In genomic region chr10:25933653-25934608, GRCh38 we compare ENCODE assay signal across 9 cellular contexts. TPM values are rescaled to one million over a fixed set of nuclear protein-coding genes. Genes with fewer than 3 reads are reported as not detected.
DNase-seq lines count a peak whose midpoint lies in the region; ATAC-seq, FAIRE-seq and TF ChIP-seq lines count a peak whose summit lies in the region.
"Had no signal": no experiment of that assay in that cellular context is flagged by ENCODE, and none has a peak within 500 bp of the region (broad histone marks: within the 10 kb centered on the region; RNA-seq: fewer than 3 reads in every experiment).

Gene MYO3A, plus strand, starts transcription at chr10:25934229. Its CDS starts 17,882 bp downstream, at chr10:25952111.

- in situ Hi-C loops in K562 (cut with MboI), result no loop called here

- no peak for TF ChIP-seq POLR2A in K562 (conservative IDR thresholded peaks at IDR 0.05)

- no peak for DNase-seq in activated naive CD4-positive, alpha-beta T cell treated with Interleukin-2 at 50 U/mL for 16 hours
- DNase-seq in K562 (ENCODE audit: extremely low read depth in 1 of 4, low spot score in 3 of 4) (no peak), Ammon's horn (ENCODE audit: low spot score) (no peak), ureter (ENCODE audit: low spot score) (no peak)

- H2AFZ ChIP-seq in K562 (ENCODE audit: low read depth, low read length), result peak within 1 kb of the TSS; percentile 44; the same call in 1 of the 2 replicates

- no peaks in the 10 kb centered on the region for H3K9me1 ChIP-seq in K562 (ENCODE audit: control insufficient read depth, insufficient read depth, low read length)

- WGBS in K562 (ENCODE audit: insufficient coverage, low coverage, missing lambda C conversion rate), result 16% methylated on average over 37 of the region's 73 CpGs
- 2 to 3% methylated on average over 27 to 57 of the region's 73 CpGs for WGBS in mesodermal cell (ENCODE audit: insufficient coverage in 2 of 2), 2 experiments
- whole genome bisulfite sequencing in urinary bladder, result 3% methylated on average over 73 of the region's 73 CpGs

- intact Hi-C loops in K562 (cut with micrococcal nuclease), result no loop called here

- H3K36me3 ChIP-seq in K562 (ENCODE audit: control insufficient read depth, insufficient read depth, low read length), result no peaks in the 10 kb centered on the region
- no peaks in the 10 kb centered on the region for H3K36me3 ChIP-seq in mesodermal cell (ENCODE audit: control insufficient read depth, insufficient read depth, low read length)
- no peaks in the 10 kb centered on the region for H3K36me3 ChIP-seq in urinary bladder (ENCODE audit: insufficient read depth)

- H3K36me3 Mint-ChIP-seq in activated naive CD4-positive, alpha-beta T cell treated with anti-CD3 and anti-CD28 coated beads, Interleukin-2, amount 50 U/mL, for 24 hours, result no peaks in the 10 kb centered on the region

- no peaks in the 10 kb centered on the region for H4K20me1 ChIP-seq in K562 (replicated peaks; ENCODE audit: control insufficient read depth, insufficient read depth, low read length)

- ATAC-seq in K562 (peak; percentile 66), GM21423 (IDR thresholded peaks at IDR 0.05; ENCODE audit: unreplicated experiment) (no peak)

- H3K4me2 ChIP-seq in K562 (ENCODE audit: insufficient read depth, low read length), result peak within 1 kb of the TSS; percentile 61

- CTCF ChIA-PET in K562 (lab: Yijun Ruan, JAX; ENCODE audit: low intra/inter-chr PET ratio), result no interaction called here

- no peak for TF ChIP-seq RAD21 in K562 (CRISPR knock-in tag; conservative IDR thresholded peaks at IDR 0.05 in 1 of 2, IDR thresholded peaks at IDR 0.05 in 1 of 2)

- no peak within 1 kb of the TSS for H3K9ac ChIP-seq in K562 (ENCODE audit: insufficient read depth in 1 of 2, low read depth in 2 of 2, low read length in 2 of 2)

- H3K9me3 ChIP-seq in K562 (replicated peaks; ENCODE audit: control insufficient read depth, insufficient read depth, low read depth, low read length) (no peaks in the 10 kb centered on the region), mesodermal cell (ENCODE audit: control insufficient read depth, low read length) (no peaks in the 10 kb centered on the region)

- H3K27ac ChIP-seq in K562 (ENCODE audit: extremely low read depth, low read depth, low read length) (no peak within 1 kb of the TSS; the same call in 2 of the 3 replicates), mesodermal cell (ENCODE audit: low read depth, low read length, severe bottlenecking) (no peak within 1 kb of the TSS), urinary bladder (ENCODE audit: low read depth) (no peak within 1 kb of the TSS)

- peaks cover 0 to 12% of the 10 kb centered on the region in 2 experiments; a peak in 2 of 5 replicates for H3K27me3 ChIP-seq in K562 (ENCODE audit: control insufficient read depth in 2 of 2, insufficient read depth in 2 of 2, low read length in 2 of 2)

- H3K4me1 ChIP-seq in K562 (replicated peaks in 1 of 2; ENCODE audit: control insufficient read depth in 2 of 2, insufficient read depth in 2 of 2, low read length in 2 of 2) (peaks cover 0 to 13% of the 10 kb centered on the region in 2 experiments; a peak in 2 of 5 replicates), mesodermal cell (ENCODE audit: control insufficient read depth, insufficient read depth, low read length, poor library complexity, severe bottlenecking) (no peaks in the 10 kb centered on the region), urinary bladder (ENCODE audit: insufficient read depth) (peaks cover 2% of the 10 kb centered on the region)

- H3K4me1 Mint-ChIP-seq in activated naive CD4-positive, alpha-beta T cell treated with anti-CD3 and anti-CD28 coated beads, Interleukin-2, amount 50 U/mL, for 24 hours, result peaks cover 9% of the 10 kb centered on the region

- peak within 1 kb of the TSS; percentile 78 for H3K4me3 Mint-ChIP-seq in activated naive CD4-positive, alpha-beta T cell treated with anti-CD3 and anti-CD28 coated beads, Interleukin-2, amount 50 U/mL, for 24 hours

- H3K27me3 Mint-ChIP-seq in activated naive CD4-positive, alpha-beta T cell treated with anti-CD3 and anti-CD28 coated beads, Interleukin-2, amount 50 U/mL, for 24 hours, result peaks cover 29% of the 10 kb centered on the region

- no peak for TF ChIP-seq EP300 in K562 (IDR thresholded peaks at IDR 0.05; ENCODE audit: low read length)

- FAIRE-seq in K562 (lab: Jason Lieb, UNC), result no peak
- FAIRE-seq: endothelial cell of umbilical vein had no signal

- POLR2A ChIA-PET in K562 (lab: Yijun Ruan, JAX), result no interaction called here

- no peaks in the 10 kb centered on the region for H3K79me2 ChIP-seq in K562 (ENCODE audit: control insufficient read depth, insufficient read depth, low read length)

- no peak within 1 kb of the TSS for H3K27ac Mint-ChIP-seq in activated naive CD4-positive, alpha-beta T cell treated with anti-CD3 and anti-CD28 coated beads, Interleukin-2, amount 50 U/mL, for 24 hours

- BruUV-seq in K562 (replicated peaks; lab: Mats Ljungman, UMichigan), result no TSS peak

- no peak within 1 kb of the TSS for H3K4me3 ChIP-seq in K562
- peak within 1 kb of the TSS; percentile 55 for H3K4me3 ChIP-seq in mesodermal cell (ENCODE audit: extremely low read depth, insufficient read depth, low read length, poor library complexity, severe bottlenecking)
- peak within 1 kb of the TSS; percentile 35 for H3K4me3 ChIP-seq in urinary bladder (ENCODE audit: low read depth, low read length)

- no peaks in the 10 kb centered on the region for H3K9me3 Mint-ChIP-seq in activated naive CD4-positive, alpha-beta T cell treated with anti-CD3 and anti-CD28 coated beads, Interleukin-2, amount 50 U/mL, for 24 hours

- no peak for TF ChIP-seq CTCF in K562 (IDR thresholded peaks at IDR 0.05 in 2 of 3, conservative IDR thresholded peaks at IDR 0.05 in 1 of 3; ENCODE audit: insufficient read depth in 2 of 3, low read depth in 1 of 3, low read length in 3 of 3)

TF ChIP-seq in K562, 482 proteins besides CTCF, POLR2A, EP300 and RAD21:
- TF ChIP-seq ELK3 (CRISPR knock-in tag; IDR thresholded peaks at IDR 0.05) (no peak), ZNF354B (CRISPR knock-in tag; IDR thresholded peaks at IDR 0.05) (no peak), DMBX1 (CRISPR knock-in tag; IDR thresholded peaks at IDR 0.05; ENCODE audit: borderline replicate concordance) (no peak), YY1 (IDR thresholded peaks at IDR 0.05; ENCODE audit: borderline replicate concordance in 1 of 3, control insufficient read depth in 1 of 3, extremely low read depth in 1 of 3, insufficient read depth in 3 of 3, insufficient read length in 1 of 3, insufficient replicate concordance in 2 of 3, low read depth in 1 of 3, low read length in 2 of 3) (no peak), ZNF431 (CRISPR knock-in tag; IDR thresholded peaks at IDR 0.05) (no peak)
- TF ChIP-seq, protein P1, sequence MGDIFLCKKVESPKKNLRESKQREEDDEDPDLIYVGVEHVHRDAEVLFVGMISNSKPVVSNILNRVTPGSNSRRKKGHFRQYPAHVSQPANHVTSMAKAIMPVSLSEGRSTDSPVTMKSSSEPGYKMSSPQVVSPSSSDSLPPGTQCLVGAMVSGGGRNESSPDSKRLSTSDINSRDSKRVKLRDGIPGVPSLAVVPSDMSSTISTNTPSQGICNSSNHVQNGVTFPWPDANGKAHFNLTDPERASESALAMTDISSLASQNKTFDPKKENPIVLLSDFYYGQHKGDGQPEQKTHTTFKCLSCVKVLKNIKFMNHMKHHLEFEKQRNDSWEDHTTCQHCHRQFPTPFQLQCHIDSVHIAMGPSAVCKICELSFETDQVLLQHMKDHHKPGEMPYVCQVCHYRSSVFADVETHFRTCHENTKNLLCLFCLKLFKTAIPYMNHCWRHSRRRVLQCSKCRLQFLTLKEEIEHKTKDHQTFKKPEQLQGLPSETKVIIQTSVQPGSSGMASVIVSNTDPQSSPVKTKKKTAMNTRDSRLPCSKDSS (IDR thresholded peaks at IDR 0.05; ENCODE audit: low read depth, partially characterized antibody), result no peak
TF ChIP-seq in K562: peak in this region for 0.

RNA-seq across cellular contexts. Expression of gene MYO3A, which starts in this region (rescaled TPM):
- not detected in 2 replicates for total RNA-seq in K562 (2011; cell fraction: chromatin; rRNA removed; ENCODE audit: low replicate concordance)
- not detected in 2 replicates for total RNA-seq in K562 (2011; cell fraction: nucleolus; rRNA removed)
- total RNA-seq in K562 (2011; cell fraction: nucleoplasm; rRNA removed), result not detected in 2 replicates
- not detected in 2 replicates for total RNA-seq in K562 (2014; rRNA removed)
- not detected in 2 replicates for total RNA-seq in K562 (2014; rRNA removed; fragmentation: Illumina TruSeq; extraction: Trizol)
- not detected in 2 replicates for total RNA-seq in K562 (2015; rRNA removed; fragmentation: Illumina TruSeq; extraction: Trizol)
- total RNA-seq in K562 (2021), result not detected in 2 replicates
- polyA plus RNA-seq in K562 (2011; rRNA removed), result not detected in 2 replicates
- not detected in 2 replicates for polyA plus RNA-seq in K562 (2011; cell fraction: cytosol; rRNA removed)
- not detected in 2 replicates for polyA plus RNA-seq in K562 (2011; cell fraction: nucleus; rRNA removed)
- 0.03 TPM in 1 of 2 replicates, not detected in the other for polyA plus RNA-seq in K562 (2012)
- not detected in 2 replicates for polyA plus RNA-seq in K562 (2014; fragmentation: Illumina TruSeq; extraction: Trizol)
- polyA plus RNA-seq in K562 (2014; fragmentation: Nextera tagmentation; extraction: Ambion mirVana), result not detected
- not detected in 2 replicates for polyA plus RNA-seq in K562 (2014; rRNA removed)
- not detected in 2 replicates for polyA minus RNA-seq in K562 (2011; rRNA and poly(A)+ RNA removed)
- not detected in 2 replicates for polyA minus RNA-seq in K562 (2011; cell fraction: cytosol; rRNA and poly(A)+ RNA removed)
- polyA minus RNA-seq in K562 (2011; cell fraction: nucleus; rRNA and poly(A)+ RNA removed), result not detected in 2 replicates
- polyA plus RNA-seq in mesodermal cell (2013, experiment 1 of 2), result 1.1 TPM
- polyA plus RNA-seq in mesodermal cell (2013, experiment 2 of 2), result 0.76 TPM
- total RNA-seq in urinary bladder, result 7.0 TPM
- 0.09 TPM for polyA plus RNA-seq in urinary bladder
- 0.70 TPM for total RNA-seq in ureter
- total RNA-seq: endothelial cell of umbilical vein had no signal
- polyA plus RNA-seq: endothelial cell of umbilical vein had no signal

Comparison
In these comparisons a context has a peak if more than half of its experiments do, and no peak if none do; other contexts are left out.
1. Peak in ATAC-seq and H3K4me2 ChIP-seq in K562; RNA of the gene not detected or under 1 TPM.